In genomic region chr2:37323770-37324535, GRCh38 we compare ENCODE assay signal across 8 cellular contexts. TPM values are rescaled to one million over a fixed set of nuclear protein-coding genes. Genes with fewer than 3 reads are reported as not detected.
A peak's percentile ranks its signal among the peaks of the same experiment; 100 is the strongest.
DNase-seq lines count a peak whose midpoint lies in the region; ATAC-seq lines count a peak whose summit lies in the region.

No MANE protein-coding gene starts in this region.

- H4K8ac ChIP-seq in mesenchymal stem cell (ENCODE audit: low read length) = peak overlapping the region; percentile 84

- no peak overlapping the region for H2BK5ac ChIP-seq in mesenchymal stem cell (ENCODE audit: low read depth, low read length, poor library complexity, severe bottlenecking)

- no peak overlapping the region for H2AK5ac ChIP-seq in mesenchymal stem cell (ENCODE audit: low read length, severe bottlenecking)

- no peaks in the 10 kb centered on the region for H3K27me3 ChIP-seq in mesenchymal stem cell (ENCODE audit: control insufficient read depth in 1 of 2, insufficient read depth in 1 of 2, low read length in 2 of 2)

- WGBS in mesenchymal stem cell = 0% methylated on average over 35 of the region's 62 CpGs

- no peaks in the 10 kb centered on the region for H3K9me3 ChIP-seq in mesenchymal stem cell (ENCODE audit: control insufficient read depth, low read length)

- peak overlapping the region; percentile 72 for H4K91ac ChIP-seq in mesenchymal stem cell (ENCODE audit: low read length)

- peak; percentile 18 for ATAC-seq in GM21825 (IDR thresholded peaks at IDR 0.05; ENCODE audit: unreplicated experiment)
- peak; percentile 45 for ATAC-seq in effector memory CD8-positive, alpha-beta T cell (replicated peaks)
- peak; percentile 47 for ATAC-seq in stimulated activated naive CD8-positive, alpha-beta T cell treated with anti-CD3 and anti-CD28 coated beads, Interleukin-15, Interleukin-2, amounts not matched to agents 100 U/mL and 50 U/mL, for 24 hours

- H3K36me3 Mint-ChIP-seq in effector memory CD8-positive, alpha-beta T cell (ENCODE audit: insufficient read depth) = peaks cover 7% of the 10 kb centered on the region

- H3K23ac ChIP-seq in mesenchymal stem cell (ENCODE audit: low read length in 2 of 2) = no peak overlapping the region

- peak overlapping the region; percentile 90 for H2BK120ac ChIP-seq in mesenchymal stem cell (ENCODE audit: low read depth, low read length)

- H3K9me3 Mint-ChIP-seq in effector memory CD8-positive, alpha-beta T cell = no peaks in the 10 kb centered on the region

- no peak overlapping the region for H2BK12ac ChIP-seq in mesenchymal stem cell (ENCODE audit: low read length in 2 of 2)

- H3K4me1 Mint-ChIP-seq in effector memory CD8-positive, alpha-beta T cell (ENCODE audit: low read depth in 2 of 2) = peaks cover 17 to 24% of the 10 kb centered on the region in 2 donors

- peak overlapping the region; percentile 87 for H3K9ac ChIP-seq in mesenchymal stem cell (ENCODE audit: low read length)

- H3K4me2 ChIP-seq in mesenchymal stem cell (ENCODE audit: low read length, poor library complexity, severe bottlenecking) = peak overlapping the region; percentile 89

- peaks cover 3% of the 10 kb centered on the region for H3K4me1 ChIP-seq in mesenchymal stem cell (ENCODE audit: control insufficient read depth, insufficient read depth, low read depth, low read length)

- DNase-seq in EL = peak; percentile 45
- DNase-seq in Kasumi-1 (lab: John Stamatoyannopoulos, UW) = peak; percentile 22 to 42
- DNase-seq in activated CD4-positive, alpha-beta T cell treated with anti-CD3 and anti-CD28 coated beads, Interleukin-2, amount 50 U/mL, for 1 hour = peak; percentile 47
- DNase-seq in effector memory CD8-positive, alpha-beta T cell = peak; percentile 28 to 43 (median 38)
- peak; percentile 54 for DNase-seq in mesenchymal stem cell
- DNase-seq in stimulated activated naive CD8-positive, alpha-beta T cell treated with anti-CD3 and anti-CD28 coated beads, Interleukin-15, Interleukin-2, amounts not matched to agents 100 U/mL and 50 U/mL, for 24 hours = peak; percentile 50
- no peak for DNase-seq in mesenteric fat pad (ENCODE audit: low spot score)

- H2BK15ac ChIP-seq in mesenchymal stem cell (ENCODE audit: low read depth, poor library complexity, severe bottlenecking) = peak overlapping the region; percentile 89

- H3K14ac ChIP-seq in mesenchymal stem cell (ENCODE audit: low read length in 2 of 2) = no peak overlapping the region

- H3K4me3 Mint-ChIP-seq in effector memory CD8-positive, alpha-beta T cell = peak overlapping the region; percentile 96 to 98

- H3K4ac ChIP-seq in mesenchymal stem cell (ENCODE audit: low read depth in 1 of 2, low read length in 2 of 2) = peak overlapping the region; percentile 24 to 75

- H3K4me3 ChIP-seq in mesenchymal stem cell (ENCODE audit: insufficient read depth in 1 of 2, low read depth in 1 of 2, low read length in 2 of 2) = peak overlapping the region; percentile 84 to 94

- no peaks in the 10 kb centered on the region for H3K36me3 ChIP-seq in mesenchymal stem cell (ENCODE audit: control insufficient read depth in 1 of 2, insufficient read depth in 2 of 2, low read depth in 1 of 2, low read length in 2 of 2)

- peak overlapping the region; percentile 77 to 81 for H3K18ac ChIP-seq in mesenchymal stem cell (ENCODE audit: low read depth in 1 of 2, low read length in 2 of 2)

- peaks cover 2% of the 10 kb centered on the region for H3K79me1 ChIP-seq in mesenchymal stem cell (replicated peaks; ENCODE audit: low read length, poor library complexity, severe bottlenecking)

- H2AFZ ChIP-seq in mesenchymal stem cell (ENCODE audit: low read depth, low read length) = no peak overlapping the region

- H3K27ac Mint-ChIP-seq in effector memory CD8-positive, alpha-beta T cell = peak overlapping the region; percentile 97

- H3K27me3 Mint-ChIP-seq in effector memory CD8-positive, alpha-beta T cell = peaks cover 0 to 11% of the 10 kb centered on the region in 2 donors

- no peak overlapping the region for H3K27ac ChIP-seq in mesenchymal stem cell (ENCODE audit: low read length, poor library complexity, severe bottlenecking)

RNA-seq across cellular contexts. Expression of gene PRKD3, which starts 0.7 kb away (rescaled TPM):
- 15.0 TPM for polyA plus RNA-seq in mesenchymal stem cell (2013, experiment 1 of 2)
- polyA plus RNA-seq in mesenchymal stem cell (2013, experiment 2 of 2) = 15.8 TPM
- 35.1 TPM for total RNA-seq in mesenteric fat pad

RNA-seq across cellular contexts. Expression of gene QPCT, which starts 20.5 kb away (rescaled TPM):
- polyA plus RNA-seq in mesenchymal stem cell (2013, experiment 1 of 2) = 9.6 TPM
- polyA plus RNA-seq in mesenchymal stem cell (2013, experiment 2 of 2) = 10.1 TPM
- total RNA-seq in mesenteric fat pad = 5.6 TPM
